35 cellular contexts compared by ENCODE assay signal in genomic region chr2:127607399-127607908, GRCh38. TPM values are rescaled to one million over a fixed set of nuclear protein-coding genes. Genes with fewer than 3 reads are reported as not detected.
DNase-seq lines count a peak whose midpoint lies in the region; TF ChIP-seq lines count a peak whose summit lies in the region.
"Had no signal": no experiment of that assay in that cellular context is flagged by ENCODE, and none has a peak within 500 bp of the region (broad histone marks: within the 10 kb centered on the region; RNA-seq: fewer than 3 reads in every experiment).

No MANE protein-coding gene starts in this region.

- no peaks in the 10 kb centered on the region for H3K36me3 ChIP-seq in WERI-Rb-1
- no peaks in the 10 kb centered on the region for H3K36me3 ChIP-seq in neuronal stem cell (replicated peaks in 1 of 2; ENCODE audit: control insufficient read depth in 2 of 2, insufficient read depth in 2 of 2, low read length in 2 of 2)
- H3K36me3 ChIP-seq: ascending aorta, cardiac muscle cell, upper lobe of left lung had no signal

- H3K4me3 ChIP-seq in WERI-Rb-1 (ENCODE audit: low read depth, low read length) (no peak overlapping the region), neuronal stem cell (ENCODE audit: low read length in 2 of 2) (no peak overlapping the region)
- H3K4me3 ChIP-seq: ascending aorta, cardiac muscle cell, GM12878, PC-9, upper lobe of left lung had no signal

- WGBS in neuronal stem cell (ENCODE audit: extremely low coverage in 2 of 2, insufficient read length in 2 of 2, insufficient replicate concordance in 1 of 2), 2 donors = no CpG with 5 or more reads among the region's 9 CpGs

- no peak overlapping the region for H2BK5ac ChIP-seq in neuronal stem cell (ENCODE audit: low read length)

- H3K18ac ChIP-seq in neuronal stem cell (ENCODE audit: low read length) = no peak overlapping the region

- no peak overlapping the region for H3K27ac ChIP-seq in WERI-Rb-1
- H3K27ac ChIP-seq in neuronal stem cell (replicated peaks; ENCODE audit: low read length) = no peak overlapping the region
- H3K27ac ChIP-seq: ascending aorta, cardiac muscle cell, neutrophil, PC-9, upper lobe of left lung had no signal

- no peak overlapping the region for H2BK15ac ChIP-seq in neuronal stem cell (ENCODE audit: low read length)

- no peak overlapping the region for H3K14ac ChIP-seq in neuronal stem cell (ENCODE audit: low read length)

- TF ChIP-seq CTCF in WERI-Rb-1 (IDR thresholded peaks at IDR 0.05; ENCODE audit: low read depth, low read length) = no peak

- no peak overlapping the region for H3K4ac ChIP-seq in neuronal stem cell (ENCODE audit: low read length)

- no peak overlapping the region for H4K91ac ChIP-seq in neuronal stem cell (ENCODE audit: low read depth, low read length, poor library complexity)

- peak overlapping the region; percentile 39 for H2AK5ac ChIP-seq in neuronal stem cell (ENCODE audit: low read depth, low read length)

- no peaks in the 10 kb centered on the region for H3K79me1 ChIP-seq in neuronal stem cell (ENCODE audit: low read depth, low read length)

- no peak overlapping the region for H3K9ac ChIP-seq in neuronal stem cell (ENCODE audit: low read depth, low read length, poor library complexity)

- no peak overlapping the region for H4K8ac ChIP-seq in neuronal stem cell (ENCODE audit: low read depth, low read length)

- H3K23ac ChIP-seq in neuronal stem cell (ENCODE audit: low read depth, low read length, poor library complexity) = no peak overlapping the region

- peaks cover 8% of the 10 kb centered on the region for H3K9me3 ChIP-seq in WERI-Rb-1 (ENCODE audit: severe bottlenecking)
- H3K9me3 ChIP-seq in neuronal stem cell (replicated peaks in 1 of 2; ENCODE audit: control insufficient read depth in 2 of 2, insufficient read depth in 1 of 2, low read depth in 1 of 2, low read length in 2 of 2) = peaks cover 0 to under 1% of the 10 kb centered on the region in 2 donors
- H3K9me3 ChIP-seq: ascending aorta, neutrophil had no signal

- no peak overlapping the region for H3K4me2 ChIP-seq in neuronal stem cell (ENCODE audit: insufficient read depth, low read length, poor library complexity, severe bottlenecking)
- H3K4me2 ChIP-seq: PC-9 had no signal

- H3K27me3 ChIP-seq in WERI-Rb-1 (ENCODE audit: insufficient read depth, low read depth, severe bottlenecking) = no peaks in the 10 kb centered on the region
- peaks cover 0 to 7% (median 0%) of the 10 kb centered on the region in 3 experiments for H3K27me3 ChIP-seq in neuronal stem cell (ENCODE audit: control insufficient read depth in 3 of 3, insufficient read depth in 3 of 3, low read depth in 1 of 3, low read length in 3 of 3)
- H3K27me3 ChIP-seq: ascending aorta, cardiac muscle cell, neutrophil, upper lobe of left lung had no signal

- no peak overlapping the region for H2AFZ ChIP-seq in neuronal stem cell (ENCODE audit: low read length)
- H2AFZ ChIP-seq: PC-9 had no signal

- H2BK120ac ChIP-seq in neuronal stem cell (ENCODE audit: low read depth, low read length) = no peak overlapping the region

- H3K4me1 ChIP-seq in neuronal stem cell (ENCODE audit: control insufficient read depth in 2 of 2, insufficient read depth in 1 of 2, low read depth in 1 of 2, low read length in 2 of 2) = no peaks in the 10 kb centered on the region
- H3K4me1 ChIP-seq: ascending aorta, upper lobe of left lung had no signal

- peak; percentile 31 for DNase-seq in activated effector memory CD4-positive, alpha-beta T cell treated with anti-CD3 and anti-CD28 coated beads, Interleukin-2, amount 50 U/mL, for 16 hours
- DNase-seq in activated effector memory CD4-positive, alpha-beta T cell treated with Interleukin-2 at 50 U/mL for 16 hours = no peak
- DNase-seq in WERI-Rb-1 (peak; percentile 3), neuronal stem cell (ENCODE audit: low spot score) (no peak), ureter (ENCODE audit: low spot score) (peak; percentile 23), LoVo (ENCODE audit: low spot score) (no peak), GF-D8 (lab: John Stamatoyannopoulos, UW) (no peak), inferior parietal cortex (ENCODE audit: extremely low spot score) (no peak)
- DNase-seq: activated CD4-positive, alpha-beta T cell treated with anti-CD3 and anti-CD28 coated beads for 1 hour; activated CD8-positive, alpha-beta T cell treated with anti-CD3 and anti-CD28 coated beads for 36 hours; activated gamma-delta T cell; CD4-positive, alpha-beta memory T cell; cortex of kidney; DMS 273 treated with DMSO at 0.1 percent for 48 hours; effector memory CD8-positive, alpha-beta T cell; erythroblast; KBM-7; left ventricle myocardium superior; MM.1S; NCI-H2029 treated with DMSO at 0.1 percent for 48 hours; NCI-H2227 treated with DMSO at 0.1 percent for 48 hours; NCI-H526; PC-9; Right ventricle myocardium superior; stimulated activated CD4-positive, alpha-beta T cell treated with anti-CD3 and anti-CD28 coated beads, Interleukin-4, amount 100 ng/mL, for 24 hours; substantia nigra had no signal

- H2BK12ac ChIP-seq in neuronal stem cell (ENCODE audit: low read length) = no peak overlapping the region

RNA-seq across cellular contexts. Expression of gene GPR17, which starts 38.5 kb away (rescaled TPM):
- 0.06 TPM for polyA plus RNA-seq in neuronal stem cell (2013, experiment 1 of 2)
- 0.04 TPM for polyA plus RNA-seq in neuronal stem cell (2013, experiment 2 of 2)
- total RNA-seq in ureter = not detected
- total RNA-seq: activated CD8-positive, alpha-beta T cell treated with anti-CD3 and anti-CD28 coated beads for 36 hours; ascending aorta; cardiac muscle cell; CD4-positive, alpha-beta memory T cell; GM12878; H4; myocyte; PC-9; progenitor cell of endocrine pancreas; Right ventricle myocardium superior; T-helper 17 cell had no signal
- polyA plus RNA-seq: CD4-positive, alpha-beta memory T cell; GM12878 had no signal

Comparison
In these comparisons a context has a peak if more than half of its experiments do, and no peak if none do; other contexts are left out.
1. DNase-seq: peak in activated effector memory CD4-positive, alpha-beta T cell treated with anti-CD3 and anti-CD28 coated beads, Interleukin-2, amount 50 U/mL, for 16 hours (single experiment), WERI-Rb-1 (single experiment) and ureter (single experiment); none in activated effector memory CD4-positive, alpha-beta T cell treated with Interleukin-2 at 50 U/mL for 16 hours (single experiment), neuronal stem cell (single experiment), LoVo (single experiment), GF-D8 (single experiment) and inferior parietal cortex (single experiment).